In genomic region chr7:68613897-68614296, GRCh38 we compare ENCODE assay signal across 15 cellular contexts.
DNase-seq lines count a peak whose midpoint lies in the region; ATAC-seq and TF ChIP-seq lines count a peak whose summit lies in the region.
"Had no signal": no experiment of that assay in that cellular context is flagged by ENCODE, and none has a peak within 500 bp of the region (broad histone marks: within the 10 kb centered on the region; RNA-seq: fewer than 3 reads in every experiment).

No MANE protein-coding gene starts in this region.

- H3K36me3 ChIP-seq in adipocyte (ENCODE audit: control insufficient read depth, insufficient read depth, low read length, severe bottlenecking) (no peaks in the 10 kb centered on the region), uterus (no peaks in the 10 kb centered on the region), vagina (no peaks in the 10 kb centered on the region)

- H3K9me3 Mint-ChIP-seq in nephron progenitor cell = peaks cover 67% of the 10 kb centered on the region

- intact Hi-C loops in uterus (cut with DNase I; ENCODE audit: low total_unique reads) = no loop called here
- intact Hi-C loops in vagina (cut with DNase I) = no loop called here

- H3K4me1 ChIP-seq in adipocyte (ENCODE audit: control insufficient read depth, insufficient read depth, low read length) (no peaks in the 10 kb centered on the region), uterus (no peaks in the 10 kb centered on the region), vagina (no peaks in the 10 kb centered on the region)

- H3K9me3 ChIP-seq in adipocyte (ENCODE audit: control insufficient read depth, low read length) = peaks cover 35% of the 10 kb centered on the region
- H3K9me3 ChIP-seq in uterus = no peaks in the 10 kb centered on the region
- no peaks in the 10 kb centered on the region for H3K9me3 ChIP-seq in vagina

- peak overlapping the region; percentile 38 for H3K27ac Mint-ChIP-seq in nephron progenitor cell
- H3K27ac Mint-ChIP-seq: CD4-positive, alpha-beta T cell had no signal

- H3K4me1 Mint-ChIP-seq in nephron progenitor cell = peaks cover 43% of the 10 kb centered on the region

- H3K4me3 ChIP-seq in adipocyte (ENCODE audit: low read length) (no peak overlapping the region), fibroblast of pulmonary artery (replicated peaks; ENCODE audit: low read depth, low read length) (no peak overlapping the region), uterus (no peak overlapping the region), vagina (no peak overlapping the region)
- H3K4me3 ChIP-seq: GM23248 had no signal

- TF ChIP-seq POLR2A in uterus (IDR thresholded peaks at IDR 0.05) = no peak
- TF ChIP-seq POLR2A in vagina (IDR thresholded peaks at IDR 0.05) = no peak

- TF ChIP-seq CTCF in fibroblast of pulmonary artery (IDR thresholded peaks at IDR 0.05; ENCODE audit: low read length, missing control alignments) (no peak), nephron progenitor cell (IDR thresholded peaks at IDR 0.05) (no peak), uterus (IDR thresholded peaks at IDR 0.05) (no peak), vagina (IDR thresholded peaks at IDR 0.05) (no peak)

- H3K9ac ChIP-seq in adipocyte (ENCODE audit: low read length) = no peak overlapping the region
- H3K9ac ChIP-seq: GM23248 had no signal

- H3K27ac ChIP-seq in uterus (no peak overlapping the region), vagina (no peak overlapping the region)
- H3K27ac ChIP-seq: C4-2B, GM23248 had no signal

- DNase-seq in NCI-H226 (peak; percentile 55), adipocyte (ENCODE audit: low read depth) (peak; percentile 36), fibroblast of pulmonary artery (ENCODE audit: low read depth) (peak; percentile 13), nephron progenitor cell (no peak), uterus (no peak), vagina (ENCODE audit: extremely low spot score in 2 of 2) (no peak), germinal center (ENCODE audit: low spot score) (no peak)
- DNase-seq: AML-193; CD4-positive, alpha-beta T cell; DMS153; GDM1; GM23248; HCEC 1CT had no signal

- H3K27me3 ChIP-seq in adipocyte (replicated peaks; ENCODE audit: control insufficient read depth, insufficient read depth, low read length) (peaks cover 4% of the 10 kb centered on the region), uterus (no peaks in the 10 kb centered on the region), vagina (no peaks in the 10 kb centered on the region)

- ATAC-seq in HG03159 (IDR thresholded peaks at IDR 0.05; ENCODE audit: unreplicated experiment) = no peak

- no peak overlapping the region for H3K4me3 Mint-ChIP-seq in nephron progenitor cell
- H3K4me3 Mint-ChIP-seq: CD4-positive, alpha-beta T cell had no signal

- H3K36me3 Mint-ChIP-seq in nephron progenitor cell (ENCODE audit: low read depth) = peaks cover 25% of the 10 kb centered on the region

- H3K27me3 Mint-ChIP-seq in nephron progenitor cell (ENCODE audit: low read depth, poor library complexity) = peaks cover 15% of the 10 kb centered on the region
- H3K27me3 Mint-ChIP-seq: CD4-positive, alpha-beta T cell had no signal

Comparison
In these comparisons a context has a peak if more than half of its experiments do, and no peak if none do; other contexts are left out.
1. DNase-seq: peak in NCI-H226 (single experiment), adipocyte (single experiment) and fibroblast of pulmonary artery (single experiment); none in nephron progenitor cell (single experiment), uterus (0 of 2), vagina (0 of 2) and germinal center (single experiment).